In genomic region chr1:24036080-24036479, GRCh38 we compare ENCODE assay signal across 22 cellular contexts. TPM values are rescaled to one million over a fixed set of nuclear protein-coding genes. Genes with fewer than 3 reads are reported as not detected.
DNase-seq lines count a peak whose midpoint lies in the region; ATAC-seq, FAIRE-seq and TF ChIP-seq lines count a peak whose summit lies in the region.
"Had no signal": no experiment of that assay in that cellular context is flagged by ENCODE, and none has a peak within 500 bp of the region (broad histone marks: within the 10 kb centered on the region; RNA-seq: fewer than 3 reads in every experiment).

No MANE protein-coding gene starts in this region.

- peak; percentile 67 for ATAC-seq in K562
- peak; percentile 32 for ATAC-seq in sciatic nerve
- ATAC-seq: CD8-positive, alpha-beta T cell had no signal

- peaks cover 4% of the 10 kb centered on the region for H3K27me3 Mint-ChIP-seq in nephron progenitor cell (ENCODE audit: low read depth, poor library complexity)

- H3K27ac Mint-ChIP-seq in nephron progenitor cell = peak overlapping the region; percentile 18
- H3K27ac Mint-ChIP-seq: B cell; CD8-positive, alpha-beta T cell had no signal

- peak overlapping the region; percentile 83 for H3K27ac ChIP-seq in GM23248
- H3K27ac ChIP-seq in K562 (ENCODE audit: extremely low read depth, low read depth, low read length) = no peak overlapping the region
- no peak overlapping the region for H3K27ac ChIP-seq in esophagus squamous epithelium
- H3K27ac ChIP-seq: BLaER1 treated with 17β-estradiol and CSF1 and Interleukin-3, amounts not matched to agents 10 nM and 100 nM had no signal

- H3K4me3 ChIP-seq in GM23248 (no peak overlapping the region), K562 (no peak overlapping the region), esophagus squamous epithelium (no peak overlapping the region)
- H3K4me3 ChIP-seq: BLaER1 treated with 17β-estradiol and CSF1 and Interleukin-3, amounts not matched to agents 10 nM and 100 nM; HAP-1 had no signal

- H3K4me1 ChIP-seq in GM23248 (ENCODE audit: insufficient read depth) (peaks cover 14% of the 10 kb centered on the region), K562 (replicated peaks in 1 of 2; ENCODE audit: control insufficient read depth in 2 of 2, insufficient read depth in 2 of 2, low read length in 2 of 2) (peaks cover 0 to 3% of the 10 kb centered on the region in 2 experiments; a peak in 1 of 5 replicates), esophagus squamous epithelium (no peaks in the 10 kb centered on the region)
- H3K4me1 ChIP-seq: BLaER1 treated with 17β-estradiol and CSF1 and Interleukin-3, amounts not matched to agents 10 nM and 100 nM; HAP-1 had no signal

- H3K4me2 ChIP-seq in GM23248 (ENCODE audit: unreplicated experiment) = no peak overlapping the region
- H3K4me2 ChIP-seq in K562 (ENCODE audit: insufficient read depth, low read length) = no peak overlapping the region
- H3K4me2 ChIP-seq: BLaER1 treated with 17β-estradiol and CSF1 and Interleukin-3, amounts not matched to agents 10 nM and 100 nM had no signal

- no peaks in the 10 kb centered on the region for H3K9me1 ChIP-seq in K562 (ENCODE audit: control insufficient read depth, insufficient read depth, low read length)

- peaks cover 22% of the 10 kb centered on the region for H3F3A ChIP-seq in GM23248 (ENCODE audit: insufficient read depth)

- TF ChIP-seq CTCF in K562 (IDR thresholded peaks at IDR 0.05 in 2 of 3, conservative IDR thresholded peaks at IDR 0.05 in 1 of 3; ENCODE audit: insufficient read depth in 2 of 3, low read depth in 1 of 3, low read length in 3 of 3) (0 out of 6 replicates have a peak, but pooled peaks of 1 of the 3 experiments have one; percentile 4), nephron progenitor cell (IDR thresholded peaks at IDR 0.05) (no peak), esophagus squamous epithelium (IDR thresholded peaks at IDR 0.05) (no peak)

- DNase-seq in GM23248 = no peak
- DNase-seq in K562 (ENCODE audit: extremely low read depth in 1 of 4, low spot score in 3 of 4) = no peak
- DNase-seq in nephron progenitor cell = no peak
- DNase-seq in sciatic nerve (ENCODE audit: low spot score) = no peak
- no peak for DNase-seq in DMS79 treated with DMSO at 0.1 percent for 48 hours (lab: John Stamatoyannopoulos, UW)
- no peak for DNase-seq in NCI-H2029 (lab: John Stamatoyannopoulos, UW)
- no peak for DNase-seq in esophagus squamous epithelium (lab: John Stamatoyannopoulos, UW)
- no peak for DNase-seq in effector CD8-positive, alpha-beta T cell (lab: John Stamatoyannopoulos, UW)
- DNase-seq: 8988T; Calu3; CD8-positive, alpha-beta T cell; DMS53; IMR-90; KBM-7 had no signal

- 76 to 77% methylated on average over 5 of the region's 5 CpGs for WGBS in GM23248 (ENCODE audit: low coverage in 1 of 2, low lambda C conversion rate in 2 of 2, missing lambda C conversion rate in 2 of 2), 2 experiments
- WGBS in K562 (ENCODE audit: insufficient coverage, low coverage, missing lambda C conversion rate) = 0% methylated on average over 5 of the region's 5 CpGs
- WGBS in esophagus squamous epithelium, 2 donors = 77 to 85% methylated on average over 5 of the region's 5 CpGs

- no peak for FAIRE-seq in K562 (lab: Jason Lieb, UNC)
- FAIRE-seq: G401.6, GM12891, GM19239, H1, HTR-8/SVneo had no signal

- peaks cover 5% of the 10 kb centered on the region for H3K36me3 Mint-ChIP-seq in nephron progenitor cell (ENCODE audit: low read depth)
- H3K36me3 Mint-ChIP-seq: CD8-positive, alpha-beta T cell had no signal

- POLR2A ChIA-PET in K562 (lab: Yijun Ruan, JAX) = interaction anchor here (0.6 to 0.7 kb wide), 2 partner anchors 9 to 16 kb away, joined by 3 to 4 read pairs; no protein-coding TSS in a partner anchor

- H3K36me3 ChIP-seq in GM23248 (ENCODE audit: low read depth) = no peaks in the 10 kb centered on the region
- no peaks in the 10 kb centered on the region for H3K36me3 ChIP-seq in K562 (ENCODE audit: control insufficient read depth, insufficient read depth, low read length)
- H3K36me3 ChIP-seq in esophagus squamous epithelium = no peaks in the 10 kb centered on the region
- H3K36me3 ChIP-seq: BLaER1 treated with 17β-estradiol and CSF1 and Interleukin-3, amounts not matched to agents 10 nM and 100 nM; HAP-1 had no signal

- no peaks in the 10 kb centered on the region for H3K9me2 ChIP-seq in GM23248 (ENCODE audit: insufficient read depth)

- H3K9ac ChIP-seq in GM23248 (peak overlapping the region; percentile 42; the same call in 1 of the 2 replicates), K562 (ENCODE audit: insufficient read depth in 1 of 2, low read depth in 2 of 2, low read length in 2 of 2) (no peak overlapping the region)
- H3K9ac ChIP-seq: BLaER1 treated with 17β-estradiol and CSF1 and Interleukin-3, amounts not matched to agents 10 nM and 100 nM had no signal

- no TSS peak for BruUV-seq in K562 (replicated peaks; lab: Mats Ljungman, UMichigan)

- intact Hi-C loops in K562 (cut with micrococcal nuclease) = no loop called here
- intact Hi-C loops in sciatic nerve (cut with DNase I) = no loop called here
- intact Hi-C loops in esophagus squamous epithelium (cut with DNase I) = no loop called here

- in situ Hi-C loops in GM23248 (cut with MboI) (no loop called here), K562 (cut with MboI) (no loop called here)

- no peak overlapping the region for H3K4me3 Mint-ChIP-seq in nephron progenitor cell
- H3K4me3 Mint-ChIP-seq: B cell; CD8-positive, alpha-beta T cell had no signal

- peak overlapping the region; percentile 26; the same call in 1 of the 2 replicates for H2AFZ ChIP-seq in GM23248
- H2AFZ ChIP-seq in K562 (ENCODE audit: low read depth, low read length) = no peak overlapping the region

- TF ChIP-seq EP300 in K562 (IDR thresholded peaks at IDR 0.05; ENCODE audit: low read length) = no peak

- CTCF ChIA-PET in K562 (lab: Yijun Ruan, JAX; ENCODE audit: low intra/inter-chr PET ratio) = no interaction called here

- no peak for TF ChIP-seq RAD21 in K562 (CRISPR knock-in tag; conservative IDR thresholded peaks at IDR 0.05 in 1 of 2, IDR thresholded peaks at IDR 0.05 in 1 of 2)

- H3K9me3 Mint-ChIP-seq in nephron progenitor cell = peaks cover 12% of the 10 kb centered on the region
- H3K9me3 Mint-ChIP-seq: CD8-positive, alpha-beta T cell had no signal

- H4K20me1 ChIP-seq in GM23248 (ENCODE audit: insufficient read depth) (no peaks in the 10 kb centered on the region), K562 (replicated peaks; ENCODE audit: control insufficient read depth, insufficient read depth, low read length) (no peaks in the 10 kb centered on the region)
- H4K20me1 ChIP-seq: BLaER1 treated with 17β-estradiol and CSF1 and Interleukin-3, amounts not matched to agents 10 nM and 100 nM had no signal

- H3K4me1 Mint-ChIP-seq in nephron progenitor cell = peaks cover 6% of the 10 kb centered on the region
- H3K4me1 Mint-ChIP-seq: B cell had no signal

- TF ChIP-seq POLR2A in K562 (conservative IDR thresholded peaks at IDR 0.05) (no peak), esophagus squamous epithelium (IDR thresholded peaks at IDR 0.05) (no peak)

- H3K9me3 ChIP-seq in GM23248 (ENCODE audit: low read depth) = no peaks in the 10 kb centered on the region
- no peaks in the 10 kb centered on the region for H3K9me3 ChIP-seq in K562 (replicated peaks; ENCODE audit: control insufficient read depth, insufficient read depth, low read depth, low read length)
- H3K9me3 ChIP-seq in esophagus squamous epithelium = no peaks in the 10 kb centered on the region
- H3K9me3 ChIP-seq: HAP-1 had no signal

- H3K27me3 ChIP-seq in GM23248 (replicated peaks; ENCODE audit: insufficient read depth) (no peaks in the 10 kb centered on the region), K562 (ENCODE audit: control insufficient read depth in 2 of 2, insufficient read depth in 2 of 2, low read length in 2 of 2) (peaks cover 9 to 12% of the 10 kb centered on the region in 2 experiments; a peak in 2 of 5 replicates), esophagus squamous epithelium (no peaks in the 10 kb centered on the region)
- H3K27me3 ChIP-seq: BLaER1 treated with 17β-estradiol and CSF1 and Interleukin-3, amounts not matched to agents 10 nM and 100 nM had no signal

- H3K79me2 ChIP-seq in GM23248 (ENCODE audit: insufficient read depth) (no peaks in the 10 kb centered on the region), K562 (ENCODE audit: control insufficient read depth, insufficient read depth, low read length) (no peaks in the 10 kb centered on the region)

TF ChIP-seq in K562, 482 proteins besides CTCF, POLR2A, EP300 and RAD21 (continues in another document):
- TF ChIP-seq KDM1A (IDR thresholded peaks at IDR 0.05) = no peak

RNA-seq across cellular contexts. Expression of gene SRSF10, which starts 56.0 kb away (rescaled TPM):
- 81.7 and 99.4 TPM in 2 replicates for total RNA-seq in GM23248 (2014; rRNA removed; shearing (Covaris generic))
- polyA plus RNA-seq in GM23248 (2016; fragmentation: Nextera tagmentation; extraction: Ambion mirVana) (111 and 121 TPM in 2 replicates), K562 (2011; rRNA removed) (163 and 205 TPM in 2 replicates), K562 (2014; fragmentation: Illumina TruSeq; extraction: Trizol) (200 and 256 TPM in 2 replicates), K562 (2014; fragmentation: Nextera tagmentation; extraction: Ambion mirVana) (100 to 1,000 TPM; 191 to 226 TPM), K562 (2014; rRNA removed) (173 and 184 TPM in 2 replicates)
- 169 and 504 TPM in 2 replicates for total RNA-seq in K562 (2011; cell fraction: chromatin; rRNA removed; ENCODE audit: low replicate concordance)
- total RNA-seq in K562 (2011; cell fraction: nucleolus; rRNA removed) = 115 and 121 TPM in 2 replicates
- 210 and 328 TPM in 2 replicates for total RNA-seq in K562 (2011; cell fraction: nucleoplasm; rRNA removed)
- total RNA-seq in K562 (2014; rRNA removed) (147 and 154 TPM in 2 replicates), K562 (2014; rRNA removed; fragmentation: Illumina TruSeq; extraction: Trizol) (246 and 266 TPM in 2 replicates), K562 (2015; rRNA removed; fragmentation: Illumina TruSeq; extraction: Trizol) (250 and 264 TPM in 2 replicates), K562 (2021) (154 and 165 TPM in 2 replicates), sciatic nerve (92.1 TPM), esophagus squamous epithelium (10 to 100 TPM; 45.1 to 96.1 (median 67.1) TPM)
- polyA plus RNA-seq in K562 (2011; cell fraction: cytosol; rRNA removed) = 84.6 and 130 TPM in 2 replicates
- polyA plus RNA-seq in K562 (2011; cell fraction: nucleus; rRNA removed) = 253 and 293 TPM in 2 replicates
- polyA plus RNA-seq in K562 (2012) = 138 and 150 TPM in 2 replicates
- polyA minus RNA-seq in K562 (2011; rRNA and poly(A)+ RNA removed) = 251 and 281 TPM in 2 replicates
- 75.5 and 78.6 TPM in 2 replicates for polyA minus RNA-seq in K562 (2011; cell fraction: cytosol; rRNA and poly(A)+ RNA removed)
- polyA minus RNA-seq in K562 (2011; cell fraction: nucleus; rRNA and poly(A)+ RNA removed) = 265 and 458 TPM in 2 replicates
